Comparison of ENCODE assay signal across 23 cellular contexts in genomic region chr11:114057147-114057546, GRCh38. TPM values are rescaled to one million over a fixed set of nuclear protein-coding genes. Genes with fewer than 3 reads are reported as not detected.
DNase-seq lines count a peak whose midpoint lies in the region; ATAC-seq and TF ChIP-seq lines count a peak whose summit lies in the region.
"Had no signal": no experiment of that assay in that cellular context is flagged by ENCODE, and none has a peak within 500 bp of the region (broad histone marks: within the 10 kb centered on the region; RNA-seq: fewer than 3 reads in every experiment).

No MANE protein-coding gene starts in this region.

- peaks cover 14% of the 10 kb centered on the region for H3K27me3 Mint-ChIP-seq in neural progenitor cell (ENCODE audit: insufficient read depth, low read depth)
- peaks cover 23% of the 10 kb centered on the region for H3K27me3 Mint-ChIP-seq in activated T-cell treated with anti-CD3 and anti-CD28 coated beads, Interleukin-2, amount 50 U/mL, for 4 hours (ENCODE audit: low read depth)

- in situ Hi-C loops in transverse colon (cut with MboI; ENCODE audit: low pct_ligation_motif_present in 1 of 4, low pct_unique_long_range_greater_than_20kb in 1 of 4, low sequenced_read_pairs in 3 of 4) = no loop called here

- no peaks in the 10 kb centered on the region for H3K36me3 Mint-ChIP-seq in neural progenitor cell
- H3K36me3 Mint-ChIP-seq in activated T-cell treated with anti-CD3 and anti-CD28 coated beads, Interleukin-2, amount 50 U/mL, for 4 hours (ENCODE audit: insufficient read depth) = no peaks in the 10 kb centered on the region
- H3K36me3 Mint-ChIP-seq: activated CD4-positive, alpha-beta memory T cell treated with anti-CD3 and anti-CD28 coated beads for 36 hours; IgD-negative memory B cell had no signal

- no peaks in the 10 kb centered on the region for H3K9me3 Mint-ChIP-seq in neural progenitor cell
- no peaks in the 10 kb centered on the region for H3K9me3 Mint-ChIP-seq in activated T-cell treated with anti-CD3 and anti-CD28 coated beads, Interleukin-2, amount 50 U/mL, for 4 hours
- H3K9me3 Mint-ChIP-seq: activated B cell treated with CpG ODN at 0.5 μM for 24 hours; activated CD4-positive, alpha-beta memory T cell treated with anti-CD3 and anti-CD28 coated beads for 36 hours; HFFc6; IgD-negative memory B cell; naive B cell; T-helper 1 cell treated with Interleukin-12 subunit alpha and Interleukin-12 subunit beta and Interleukin-4 antibody, amounts not matched to agents 30 μg/mL and 1 μg/mL, for 36 hours had no signal

- DNase-seq in NCI-H1105 treated with DMSO at 0.1 percent for 48 hours (lab: John Stamatoyannopoulos, UW) = peak; percentile 24
- no peak for DNase-seq in NCI-H1105 (lab: John Stamatoyannopoulos, UW)
- peak; percentile 38 to 65 (median 50) for DNase-seq in body of pancreas
- DNase-seq in neural progenitor cell (ENCODE audit: low spot score) = no peak
- peak; percentile 49 for DNase-seq in transverse colon
- no peak for DNase-seq in activated T-cell treated with anti-CD3 and anti-CD28 coated beads, Interleukin-2, amount 50 U/mL, for 4 hours
- DNase-seq in retina = no peak
- DNase-seq in nucleus accumbens (lab: John Stamatoyannopoulos, UW) = no peak
- DNase-seq: activated B cell treated with CpG ODN at 0.5 μM for 24 hours; activated CD4-positive, alpha-beta memory T cell treated with anti-CD3 and anti-CD28 coated beads for 36 hours; activated naive CD4-positive, alpha-beta T cell; BE2C; Calu3; HFFc6; MM.1S; naive B cell; NCI-H2081; stimulated activated CD4-positive, alpha-beta T cell treated with anti-CD3 and anti-CD28 coated beads, Interleukin-12 subunit alpha, Interleukin-12 subunit beta, amount 100 ng/mL, for 4 hours had no signal

- TF ChIP-seq CTCF in body of pancreas (IDR thresholded peaks at IDR 0.05) (no peak), neural progenitor cell (IDR thresholded peaks at IDR 0.05) (no peak), transverse colon (IDR thresholded peaks at IDR 0.05) (no peak)

- WGBS in body of pancreas, 2 donors = 61 to 63% methylated on average over 7 of the region's 7 CpGs
- 74 to 84% methylated on average over 5 to 7 of the region's 7 CpGs for WGBS in transverse colon (ENCODE audit: low coverage in 1 of 2), 2 donors

- peak overlapping the region; percentile 86 for H3K4me3 Mint-ChIP-seq in neural progenitor cell
- no peak overlapping the region for H3K4me3 Mint-ChIP-seq in activated T-cell treated with anti-CD3 and anti-CD28 coated beads, Interleukin-2, amount 50 U/mL, for 4 hours
- H3K4me3 Mint-ChIP-seq: activated B cell treated with CpG ODN at 0.5 μM for 24 hours; activated CD4-positive, alpha-beta memory T cell treated with anti-CD3 and anti-CD28 coated beads for 36 hours; HFFc6; T-helper 1 cell treated with Interleukin-12 subunit alpha and Interleukin-12 subunit beta and Interleukin-4 antibody, amounts not matched to agents 30 μg/mL and 1 μg/mL, for 36 hours had no signal

- no peak for TF ChIP-seq EP300 in transverse colon (IDR thresholded peaks at IDR 0.05; ENCODE audit: low read depth)

- peak overlapping the region; percentile 98 for H3K4me2 ChIP-seq in neural progenitor cell

- H3K27ac ChIP-seq in body of pancreas (no peak overlapping the region), neural progenitor cell (peak overlapping the region; percentile 51), transverse colon (no peak overlapping the region)

- H3K9ac ChIP-seq in neural progenitor cell = no peak overlapping the region

- peaks cover 56% of the 10 kb centered on the region for H3K4me1 Mint-ChIP-seq in neural progenitor cell
- H3K4me1 Mint-ChIP-seq in activated T-cell treated with anti-CD3 and anti-CD28 coated beads, Interleukin-2, amount 50 U/mL, for 4 hours (ENCODE audit: low read depth) = peaks cover 3% of the 10 kb centered on the region

- H3K9me3 ChIP-seq in body of pancreas (no peaks in the 10 kb centered on the region), neural progenitor cell (ENCODE audit: low read depth) (no peaks in the 10 kb centered on the region), transverse colon (no peaks in the 10 kb centered on the region)
- H3K9me3 ChIP-seq: BE2C had no signal

- peak overlapping the region; percentile 59 for H3K27ac Mint-ChIP-seq in neural progenitor cell
- H3K27ac Mint-ChIP-seq: activated B cell treated with CpG ODN at 0.5 μM for 24 hours; activated CD4-positive, alpha-beta memory T cell treated with anti-CD3 and anti-CD28 coated beads for 36 hours; HFFc6; IgD-negative memory B cell; T-helper 1 cell treated with Interleukin-12 subunit alpha and Interleukin-12 subunit beta and Interleukin-4 antibody, amounts not matched to agents 30 μg/mL and 1 μg/mL, for 36 hours had no signal

- H4K20me1 ChIP-seq in neural progenitor cell (ENCODE audit: low read depth) = peaks cover 10% of the 10 kb centered on the region

- intact Hi-C loops in body of pancreas (cut with DNase I) (no loop called here), transverse colon (cut with DNase I; ENCODE audit: low total_unique reads) (loop anchor here (5.0 kb wide), 1 partner anchor 200 kb away; no protein-coding TSS in a partner anchor)

- TF ChIP-seq POLR2A in body of pancreas (IDR thresholded peaks at IDR 0.05) (no peak), transverse colon (IDR thresholded peaks at IDR 0.05) (no peak)

- H3K36me3 ChIP-seq in body of pancreas (replicated peaks in 1 of 2; ENCODE audit: insufficient read depth in 1 of 2, low read depth in 2 of 2) (no peaks in the 10 kb centered on the region), neural progenitor cell (no peaks in the 10 kb centered on the region), transverse colon (no peaks in the 10 kb centered on the region)
- H3K36me3 ChIP-seq: BE2C had no signal

- peaks cover 28% of the 10 kb centered on the region for H3K4me1 ChIP-seq in body of pancreas
- peaks cover 39% of the 10 kb centered on the region for H3K4me1 ChIP-seq in neural progenitor cell
- peaks cover 6 to 28% (median 14%) of the 10 kb centered on the region in 4 donors for H3K4me1 ChIP-seq in transverse colon
- H3K4me1 ChIP-seq: BE2C had no signal

- ATAC-seq in body of pancreas = no peak
- ATAC-seq in activated T-cell treated with anti-CD3 and anti-CD28 coated beads, Interleukin-2, amount 50 U/mL, for 4 hours = no peak

- peaks cover 40% of the 10 kb centered on the region for H3F3A ChIP-seq in neural progenitor cell (ENCODE audit: low read depth)

- H3K27me3 ChIP-seq in body of pancreas = no peaks in the 10 kb centered on the region
- H3K27me3 ChIP-seq in neural progenitor cell = peaks cover 65% of the 10 kb centered on the region
- peaks cover 12% of the 10 kb centered on the region for H3K27me3 ChIP-seq in transverse colon

- H2AFZ ChIP-seq in neural progenitor cell (replicated peaks) = no peak overlapping the region

- H3K4me3 ChIP-seq in body of pancreas (no peak overlapping the region), neural progenitor cell (peak overlapping the region; percentile 70), transverse colon (no peak overlapping the region)

- H3K79me2 ChIP-seq in neural progenitor cell (ENCODE audit: low read depth) = peaks cover 23% of the 10 kb centered on the region

RNA-seq across cellular contexts. Expression of gene ZBTB16, which starts 2.4 kb away (rescaled TPM):
- 100 to 1,000 TPM in 1 of 2 donors, 10 to 100 TPM in 1; 96.5 to 150 TPM for total RNA-seq in body of pancreas
- 17.7 and 29.7 TPM in 2 replicates for total RNA-seq in neural progenitor cell (ENCODE audit: low replicate concordance)
- 100 to 1,000 TPM; 108 to 271 (median 155) TPM for total RNA-seq in transverse colon
- total RNA-seq in activated T-cell treated with anti-CD3 and anti-CD28 coated beads, Interleukin-2, amount 50 U/mL, for 4 hours = 1 to 10 TPM; 3.4 to 4.4 (median 4.1) TPM
- total RNA-seq: A172, Calu3, G401, HFFc6, OCI-LY7 had no signal

Comparison
In these comparisons a context has a peak if more than half of its experiments do, and no peak if none do; other contexts are left out.
1. DNase-seq: peak in NCI-H1105 treated with DMSO at 0.1 percent for 48 hours (single experiment), body of pancreas (4 of 4) and transverse colon (single experiment); none in NCI-H1105 (single experiment), neural progenitor cell (single experiment), activated T-cell treated with anti-CD3 and anti-CD28 coated beads, Interleukin-2, amount 50 U/mL, for 4 hours (single experiment), retina (single experiment) and nucleus accumbens (0 of 56).